In genomic region chr19:14375582-14376291, GRCh38 we compare ENCODE assay signal across 8 cellular contexts. TPM values are rescaled to one million over a fixed set of nuclear protein-coding genes. Genes with fewer than 3 reads are reported as not detected.
A peak's percentile ranks its signal among the peaks of the same experiment; 100 is the strongest.
DNase-seq lines count a peak whose midpoint lies in the region; ATAC-seq and TF ChIP-seq lines count a peak whose summit lies in the region.

No MANE protein-coding gene starts in this region.

- ATAC-seq in GM18502 (IDR thresholded peaks at IDR 0.05; ENCODE audit: poor library complexity, unreplicated experiment) = no peak

- TF ChIP-seq CTCF in HL-60 (IDR thresholded peaks at IDR 0.05; ENCODE audit: insufficient read depth, low read length) = no peak

- peak overlapping the region; percentile 94 for H3K27ac ChIP-seq in HL-60 (replicated peaks)
- peak overlapping the region; percentile 76 for H3K27ac ChIP-seq in muscle layer of duodenum (ENCODE audit: low read length)

- peak; percentile 33 for DNase-seq in AG08396 (ENCODE audit: low spot score)
- DNase-seq in HL-60 (ENCODE audit: low read depth in 1 of 2, low spot score in 1 of 2) = no peak
- peak; percentile 40 to 71 for DNase-seq in dermis microvascular lymphatic vessel endothelial cell (ENCODE audit: low read depth in 2 of 2)
- DNase-seq in NCI-H128 (lab: John Stamatoyannopoulos, UW; ENCODE audit: unreplicated experiment) = no peak
- DNase-seq in SK-N-DZ (ENCODE audit: low spot score) = no peak
- DNase-seq in SKM-1 (lab: John Stamatoyannopoulos, UW; ENCODE audit: unreplicated experiment) = no peak

- H3K4me3 ChIP-seq in HL-60 (replicated peaks; ENCODE audit: insufficient read depth, low read length) (no peak overlapping the region), muscle layer of duodenum (ENCODE audit: low read depth in 1 of 2, low read length in 2 of 2) (peak overlapping the region; percentile 13 to 51)

- no peaks in the 10 kb centered on the region for H3K9me3 ChIP-seq in muscle layer of duodenum (ENCODE audit: control insufficient read depth in 1 of 2, low read length in 2 of 2)

- H3K27me3 ChIP-seq in HL-60 (ENCODE audit: insufficient read depth, poor library complexity, severe bottlenecking) = no peaks in the 10 kb centered on the region
- no peaks in the 10 kb centered on the region for H3K27me3 ChIP-seq in muscle layer of duodenum (ENCODE audit: low read depth, low read length)

- no peaks in the 10 kb centered on the region for H3K36me3 ChIP-seq in muscle layer of duodenum (ENCODE audit: control insufficient read depth in 1 of 2, insufficient read depth in 2 of 2, low read length in 2 of 2)

- peaks cover 0 to 32% of the 10 kb centered on the region in 2 donors for H3K4me1 ChIP-seq in muscle layer of duodenum (ENCODE audit: control insufficient read depth in 1 of 2, insufficient read depth in 2 of 2, low read length in 2 of 2)

RNA-seq across cellular contexts. Expression of gene ADGRE5, which starts 5.5 kb away (rescaled TPM):
- total RNA-seq in dermis microvascular lymphatic vessel endothelial cell = 4.9 and 6.2 TPM in 2 replicates
- not detected in 2 replicates for polyA plus RNA-seq in SK-N-DZ (2014; cell fraction: cytosol; rRNA removed)
- 0.24 and 0.45 TPM in 2 replicates for polyA plus RNA-seq in SK-N-DZ (2014; cell fraction: nucleus; rRNA removed)

RNA-seq across cellular contexts. Expression of gene DDX39A, which starts 43.4 kb away (rescaled TPM):
- total RNA-seq in dermis microvascular lymphatic vessel endothelial cell = 69.7 and 71.9 TPM in 2 replicates
- 135 and 143 TPM in 2 replicates for polyA plus RNA-seq in SK-N-DZ (2014; cell fraction: cytosol; rRNA removed)
- 628 and 731 TPM in 2 replicates for polyA plus RNA-seq in SK-N-DZ (2014; cell fraction: nucleus; rRNA removed)

RNA-seq across cellular contexts. Expression of gene PKN1, which starts 57.4 kb away (rescaled TPM):
- 252 and 299 TPM in 2 replicates for total RNA-seq in dermis microvascular lymphatic vessel endothelial cell
- polyA plus RNA-seq in SK-N-DZ (2014; cell fraction: cytosol; rRNA removed) = 54.2 and 66.3 TPM in 2 replicates
- 72.5 and 88.8 TPM in 2 replicates for polyA plus RNA-seq in SK-N-DZ (2014; cell fraction: nucleus; rRNA removed)

Comparison
In these comparisons a context has a peak if more than half of its experiments do, and no peak if none do; other contexts are left out.
1. DNase-seq: peak in AG08396 (single experiment) and dermis microvascular lymphatic vessel endothelial cell (2 of 2); none in HL-60 (0 of 2), NCI-H128 (single experiment), SK-N-DZ (single experiment) and SKM-1 (single experiment).